ENCODE assay signal across 19 cellular contexts in genomic region chr11:96744697-96745096, GRCh38.
"Had no signal": no experiment of that assay in that cellular context is flagged by ENCODE, and none has a peak within 500 bp of the region (broad histone marks: within the 10 kb centered on the region; RNA-seq: fewer than 3 reads in every experiment).

No MANE protein-coding gene starts in this region.

- ATAC-seq: activated CD4-positive, CD25-positive, alpha-beta regulatory T cell treated with anti-CD3 and anti-CD28 coated beads, Interleukin-2, amount 50 U/mL, for 24 hours; activated naive CD8-positive, alpha-beta T cell treated with anti-CD3 and anti-CD28 coated beads, Interleukin-2, amount 50 U/mL, for 24 hours; activated T-helper 17 cell treated with anti-CD3 and anti-CD28 coated beads, Interleukin-2, amount 50 U/mL, for 72 hours; mucosa of descending colon; naive thymus-derived CD8-positive, alpha-beta T cell; stimulated activated naive B cell treated with anti-CD40 and anti-IgM and Interleukin-4, amounts not matched to agents 10 μg/mL and 1 μg/mL and 100 μg/mL, for 72 hours had no signal

- DNase-seq: activated CD4-positive, alpha-beta T cell treated with anti-CD3 and anti-CD28 coated beads, Interleukin-2, amount 50 U/mL, for 4 hours; activated naive CD4-positive, alpha-beta T cell treated with anti-CD3 and anti-CD28 coated beads for 36 hours; activated naive CD8-positive, alpha-beta T cell treated with anti-CD3 and anti-CD28 coated beads, Interleukin-2, amount 50 U/mL, for 24 hours; dermis blood vessel endothelial cell; endodermal cell; hypothalamus; left ventricle myocardium inferior; mucosa of descending colon; naive thymus-derived CD8-positive, alpha-beta T cell; posterior cingulate gyrus; retina; stimulated activated CD4-positive, alpha-beta T cell treated with anti-CD3 and anti-CD28 coated beads, Interleukin-15, amount 100 ng/mL, for 24 hours; stimulated activated CD4-positive, alpha-beta T cell treated with anti-CD3 and anti-CD28 coated beads, Interleukin-4, amount 100 ng/mL, for 1 hour; stimulated activated naive B cell treated with anti-CD40 and anti-IgM and Interleukin-4, amounts not matched to agents 10 μg/mL and 1 μg/mL and 100 μg/mL, for 72 hours; T-helper 2 cell; tibial artery; uterus had no signal
